In genomic region chr11:126489791-126490190, GRCh38 we compare ENCODE assay signal across 22 cellular contexts.
"Had no signal": no experiment of that assay in that cellular context is flagged by ENCODE, and none has a peak within 500 bp of the region (broad histone marks: within the 10 kb centered on the region; RNA-seq: fewer than 3 reads in every experiment).

No MANE protein-coding gene starts in this region.

- H3K36me3 Mint-ChIP-seq: activated CD4-positive, alpha-beta memory T cell treated with anti-CD3 and anti-CD28 coated beads for 36 hours; activated naive CD4-positive, alpha-beta T cell treated with anti-CD3 and anti-CD28 coated beads, Interleukin-2, amount 50 U/mL, for 24 hours; naive thymus-derived CD8-positive, alpha-beta T cell had no signal

- H3K4me3 ChIP-seq: adrenal gland, coronary artery, esophagus squamous epithelium, gastrocnemius medialis, lung, SK-N-MC, thyroid gland had no signal

- H3K4me1 Mint-ChIP-seq: activated naive CD4-positive, alpha-beta T cell treated with anti-CD3 and anti-CD28 coated beads, Interleukin-2, amount 50 U/mL, for 24 hours; naive thymus-derived CD8-positive, alpha-beta T cell; T-helper 17 cell had no signal

- H3K27ac ChIP-seq: adrenal gland, coronary artery, esophagus squamous epithelium, gastrocnemius medialis, SK-N-MC, thyroid gland had no signal

- H3K4me1 ChIP-seq: adrenal gland, esophagus squamous epithelium, gastrocnemius medialis, thyroid gland had no signal

- H3K4me3 Mint-ChIP-seq: activated CD4-positive, alpha-beta memory T cell treated with anti-CD3 and anti-CD28 coated beads for 36 hours; activated naive CD4-positive, alpha-beta T cell treated with anti-CD3 and anti-CD28 coated beads, Interleukin-2, amount 50 U/mL, for 24 hours; naive thymus-derived CD8-positive, alpha-beta T cell; T-helper 17 cell had no signal

- FAIRE-seq: kidney, urothelium cell line had no signal

- H3K9me3 ChIP-seq: adrenal gland, esophagus squamous epithelium, gastrocnemius medialis, thyroid gland had no signal

- DNase-seq: activated CD4-positive, alpha-beta memory T cell treated with anti-CD3 and anti-CD28 coated beads for 36 hours; activated CD4-positive, alpha-beta T cell treated with anti-CD3 and anti-CD28 coated beads for 48 hours; activated gamma-delta T cell treated with Interleukin-2 at 50 U/mL for 16 hours; adrenal gland; cerebellar nuclear complex; esophagus squamous epithelium; gastrocnemius medialis; kidney; nucleus accumbens; stimulated activated CD4-positive, alpha-beta T cell treated with anti-CD3 and anti-CD28 coated beads, Interleukin-4, amount 100 ng/mL, for 24 hours; stimulated activated naive CD8-positive, alpha-beta T cell treated with anti-CD3 and anti-CD28 coated beads, Interleukin-15, Interleukin-2, amounts not matched to agents 100 U/mL and 50 U/mL, for 24 hours; substantia nigra; SW 1271; T-helper 17 cell; thyroid gland had no signal

- H3K9me3 Mint-ChIP-seq: activated CD4-positive, alpha-beta memory T cell treated with anti-CD3 and anti-CD28 coated beads for 36 hours; activated naive CD4-positive, alpha-beta T cell treated with anti-CD3 and anti-CD28 coated beads, Interleukin-2, amount 50 U/mL, for 24 hours; naive thymus-derived CD8-positive, alpha-beta T cell had no signal

- ATAC-seq: gastrocnemius medialis; left lobe of liver; naive thymus-derived CD8-positive, alpha-beta T cell; stimulated activated naive CD8-positive, alpha-beta T cell treated with anti-CD3 and anti-CD28 coated beads, Interleukin-15, Interleukin-2, amounts not matched to agents 100 U/mL and 50 U/mL, for 24 hours; T-helper 17 cell had no signal

- H3K36me3 ChIP-seq: adrenal gland, esophagus squamous epithelium, gastrocnemius medialis, thyroid gland had no signal

- H3K27me3 ChIP-seq: adrenal gland, esophagus squamous epithelium, gastrocnemius medialis, thyroid gland had no signal

- H3K27ac Mint-ChIP-seq: activated CD4-positive, alpha-beta memory T cell treated with anti-CD3 and anti-CD28 coated beads for 36 hours; activated naive CD4-positive, alpha-beta T cell treated with anti-CD3 and anti-CD28 coated beads, Interleukin-2, amount 50 U/mL, for 24 hours; naive thymus-derived CD8-positive, alpha-beta T cell; T-helper 17 cell had no signal

- H3K27me3 Mint-ChIP-seq: activated CD4-positive, alpha-beta memory T cell treated with anti-CD3 and anti-CD28 coated beads for 36 hours; activated naive CD4-positive, alpha-beta T cell treated with anti-CD3 and anti-CD28 coated beads, Interleukin-2, amount 50 U/mL, for 24 hours had no signal
